ENCODE assay signal across 12 cellular contexts in the genomic region with DNA sequence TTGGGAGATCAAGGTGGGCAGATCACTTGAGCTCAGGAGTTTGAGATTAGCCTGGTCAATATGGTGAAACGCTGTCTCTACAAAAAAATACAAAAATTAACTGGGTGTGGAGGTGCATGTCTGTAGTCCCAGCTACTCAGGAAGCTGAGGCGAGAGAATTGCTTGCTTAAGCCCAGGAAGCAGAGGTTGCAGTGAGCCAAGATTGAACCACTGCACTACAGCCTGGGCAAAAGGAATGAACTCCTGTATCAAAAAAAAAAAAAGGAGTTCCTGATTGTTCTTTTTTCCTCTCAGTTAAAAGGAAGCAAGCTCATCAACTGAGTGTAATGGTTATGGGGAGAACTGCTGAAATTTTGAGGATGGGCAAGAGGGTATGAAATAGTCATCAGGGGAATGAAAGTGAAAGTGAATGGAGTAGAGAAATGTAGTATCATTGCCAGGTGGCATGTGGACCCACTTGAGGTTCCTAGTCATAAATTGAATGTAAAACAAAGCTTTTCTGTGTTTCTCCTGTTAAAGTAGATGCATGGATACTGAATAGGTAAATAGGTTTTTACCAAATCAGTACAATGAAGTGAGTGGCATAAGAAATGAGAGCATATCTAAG. TPM values are rescaled to one million over a fixed set of nuclear protein-coding genes. Genes with fewer than 3 reads are reported as not detected.
DNase-seq lines count a peak whose midpoint lies in the region; ATAC-seq, FAIRE-seq and TF ChIP-seq lines count a peak whose summit lies in the region.
"Had no signal": no experiment of that assay in that cellular context is flagged by ENCODE, and none has a peak within 500 bp of the region (broad histone marks: within the 10 kb centered on the region; RNA-seq: fewer than 3 reads in every experiment).

No MANE protein-coding gene starts in this region.

- no peaks in the 10 kb centered on the region for H3K79me2 ChIP-seq in ACC112 (ENCODE audit: control insufficient read depth, insufficient read depth, low read length, unreplicated experiment)

- H3K9me3 ChIP-seq in SJCRH30 (replicated peaks): no peaks in the 10 kb centered on the region
- H3K9me3 ChIP-seq: thyroid gland had no signal

- H3K36me3 ChIP-seq in ACC112 (ENCODE audit: insufficient read depth, low read length): peaks cover 46% of the 10 kb centered on the region
- peaks cover 88% of the 10 kb centered on the region for H3K36me3 ChIP-seq in SJCRH30

- no peak overlapping the region for H3K4me3 Mint-ChIP-seq in progenitor cell of endocrine pancreas (ENCODE audit: low read depth)
- H3K4me3 Mint-ChIP-seq: CD14-positive monocyte had no signal

- TF ChIP-seq CTCF in progenitor cell of endocrine pancreas (IDR thresholded peaks at IDR 0.05; ENCODE audit: unreplicated experiment): no peak

- H3K27ac ChIP-seq in ACC112 (ENCODE audit: low read depth, low read length) (peak overlapping the region; percentile 52), SJCRH30 (no peak overlapping the region)
- H3K27ac ChIP-seq: thyroid gland had no signal

- H3K9me3 Mint-ChIP-seq in progenitor cell of endocrine pancreas (ENCODE audit: low read depth): no peaks in the 10 kb centered on the region
- H3K9me3 Mint-ChIP-seq: CD14-positive monocyte had no signal

- H3K4me1 Mint-ChIP-seq in progenitor cell of endocrine pancreas (ENCODE audit: low read depth): no peaks in the 10 kb centered on the region
- H3K4me1 Mint-ChIP-seq: CD14-positive monocyte had no signal

- ATAC-seq in GM18873 (IDR thresholded peaks at IDR 0.05; ENCODE audit: low FRiP score, unreplicated experiment) (peak; percentile 57), HG03159 (IDR thresholded peaks at IDR 0.05; ENCODE audit: unreplicated experiment) (peak; percentile 78)

- H3K27me3 ChIP-seq in ACC112 (ENCODE audit: insufficient read depth, low read length) (no peaks in the 10 kb centered on the region), SJCRH30 (no peaks in the 10 kb centered on the region)
- H3K27me3 ChIP-seq: thyroid gland had no signal

- H2AFZ ChIP-seq in ACC112 (ENCODE audit: low read length, unreplicated experiment): no peak overlapping the region

- no peaks in the 10 kb centered on the region for H3K27me3 Mint-ChIP-seq in progenitor cell of endocrine pancreas

- peaks cover 15% of the 10 kb centered on the region for H3K36me3 Mint-ChIP-seq in progenitor cell of endocrine pancreas (ENCODE audit: insufficient read depth)

- peak overlapping the region; percentile 22; the same call in 1 of the 2 replicates for H3K4me3 ChIP-seq in ACC112 (ENCODE audit: low read depth, low read length)
- no peak overlapping the region for H3K4me3 ChIP-seq in SJCRH30
- H3K4me3 ChIP-seq: thyroid gland had no signal

- FAIRE-seq in RCC 7860 (lab: Jason Lieb, UNC): no peak

- DNase-seq in dermis blood vessel endothelial cell (peak; percentile 21), SJCRH30 (no peak), progenitor cell of endocrine pancreas (ENCODE audit: low spot score, unreplicated experiment) (no peak), RCC 7860 (ENCODE audit: low spot score) (no peak)
- no peak for DNase-seq in effector CD8-positive, alpha-beta T cell (lab: John Stamatoyannopoulos, UW)
- DNase-seq: activated CD4-positive, alpha-beta T cell treated with anti-CD3 and anti-CD28 coated beads for 1 hour; caudate nucleus; thyroid gland had no signal

- peaks cover 6% of the 10 kb centered on the region for H3K4me1 ChIP-seq in ACC112 (ENCODE audit: control insufficient read depth, insufficient read depth, low read length, unreplicated experiment)
- H3K4me1 ChIP-seq in SJCRH30: no peaks in the 10 kb centered on the region

- no peak overlapping the region for H3K27ac Mint-ChIP-seq in progenitor cell of endocrine pancreas
- H3K27ac Mint-ChIP-seq: CD14-positive monocyte had no signal

RNA-seq across cellular contexts. Expression of gene SH3GLB1, which starts 35.6 kb away (rescaled TPM):
- total RNA-seq in dermis blood vessel endothelial cell (54.1 and 77.5 TPM in 2 replicates), progenitor cell of endocrine pancreas (48.5 and 50.0 TPM in 2 replicates)
- total RNA-seq in SJCRH30 (2014; rRNA removed; shearing (Covaris generic)): 78.3 and 82.8 TPM in 2 replicates
